In genomic region chr2:75204833-75205232, GRCh38 we compare ENCODE assay signal across 20 cellular contexts. TPM values are rescaled to one million over a fixed set of nuclear protein-coding genes. Genes with fewer than 3 reads are reported as not detected.
"Had no signal": no experiment of that assay in that cellular context is flagged by ENCODE, and none has a peak within 500 bp of the region (broad histone marks: within the 10 kb centered on the region; RNA-seq: fewer than 3 reads in every experiment).

No MANE protein-coding gene starts in this region.

- H3K4me2 ChIP-seq: neural progenitor cell had no signal

- H3K4me3 ChIP-seq: breast epithelium, esophagus muscularis mucosa, gastroesophageal sphincter, heart left ventricle, neural progenitor cell, prostate gland, right atrium auricular region, suprapubic skin, transverse colon, uterus had no signal

- H3K9me3 ChIP-seq: breast epithelium, gastroesophageal sphincter, prostate gland, right atrium auricular region, suprapubic skin, transverse colon, uterus had no signal

- H3K27me3 ChIP-seq: breast epithelium, right atrium auricular region, uterus had no signal

- H2AFZ ChIP-seq: neural progenitor cell had no signal

- H3K9ac ChIP-seq: neural progenitor cell had no signal

- DNase-seq: activated gamma-delta T cell; activated T-cell treated with anti-CD3 and anti-CD28 coated beads, Interleukin-2, amount 50 U/mL, for 72 hours; effector CD4-positive, alpha-beta T cell; heart left ventricle; kidney glomerular epithelial cell; left ventricle myocardium superior; stimulated activated naive CD8-positive, alpha-beta T cell treated with anti-CD3 and anti-CD28 coated beads, Interleukin-15, amount 100 ng/mL, for 72 hours; T1000; transverse colon; uterus had no signal

- H3K36me3 ChIP-seq: breast epithelium, esophagus muscularis mucosa, gastroesophageal sphincter, heart left ventricle, neural progenitor cell, prostate gland, right atrium auricular region, suprapubic skin, transverse colon, uterus had no signal

- FAIRE-seq: astrocyte had no signal

- ATAC-seq: activated CD4-positive, CD25-positive, alpha-beta regulatory T cell treated with anti-CD3 and anti-CD28 coated beads, Interleukin-2, amount 50 U/mL, for 24 hours; activated T-cell treated with anti-CD3 and anti-CD28 coated beads, Interleukin-2, amount 50 U/mL, for 72 hours; gastroesophageal sphincter; heart left ventricle; left ventricle myocardium superior; stimulated activated naive CD8-positive, alpha-beta T cell treated with anti-CD3 and anti-CD28 coated beads, Interleukin-15, amount 100 ng/mL, for 72 hours had no signal

- H3K27ac ChIP-seq: breast epithelium, esophagus muscularis mucosa, gastroesophageal sphincter, heart left ventricle, neural progenitor cell, prostate gland, right atrium auricular region, suprapubic skin, transverse colon, uterus had no signal

- H3K4me1 ChIP-seq: prostate gland had no signal

RNA-seq across cellular contexts. Expression of gene TACR1, which starts 5.5 kb away (rescaled TPM):
- total RNA-seq: activated CD8-positive, alpha-beta memory T cell treated with anti-CD3 and anti-CD28 coated beads for 36 hours; activated T-cell treated with anti-CD3 and anti-CD28 coated beads, Interleukin-2, amount 50 U/mL, for 72 hours; astrocyte had no signal
